In the genomic region with DNA sequence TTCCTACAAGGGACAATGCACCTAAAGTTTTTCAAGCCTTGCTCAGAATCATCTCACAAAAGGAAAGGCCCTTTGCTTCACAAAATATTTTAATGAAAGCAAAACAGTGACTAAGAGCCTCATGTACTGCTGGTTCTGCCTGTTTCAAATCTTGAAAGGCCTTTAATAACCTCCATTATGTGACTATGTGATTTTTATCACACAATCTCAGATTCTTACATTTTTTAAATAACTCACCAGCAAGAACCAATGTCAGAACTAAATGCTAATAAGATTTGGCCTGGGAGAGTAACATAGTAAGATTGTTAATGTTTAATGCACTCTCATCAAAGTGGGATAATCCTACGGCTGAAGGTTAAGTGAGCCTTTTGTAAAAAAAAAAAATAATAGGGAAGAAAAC, we compare ENCODE assay signal across 17 cellular contexts.
"Had no signal": no experiment of that assay in that cellular context is flagged by ENCODE, and none has a peak within 500 bp of the region (broad histone marks: within the 10 kb centered on the region; RNA-seq: fewer than 3 reads in every experiment).

No MANE protein-coding gene starts in this region.

- H3K4me3 ChIP-seq: hepatocyte, lung, psoas muscle, right atrium auricular region, upper lobe of left lung, uterus had no signal

- DNase-seq: effector memory CD8-positive, alpha-beta T cell; erythroblast; foreskin keratinocyte; head of caudate nucleus; left ventricle myocardium superior; mesenchymal stem cell; naive B cell; nephron progenitor cell; psoas muscle; small intestine; stimulated activated CD4-positive, alpha-beta T cell treated with anti-CD3 and anti-CD28 coated beads, Interleukin-2, amount 100 ng/mL, for 48 hours; stimulated activated naive CD4-positive, alpha-beta T cell treated with Interleukin-2 at 50 U/mL for 16 hours; upper lobe of left lung; uterus had no signal

- ATAC-seq: effector memory CD8-positive, alpha-beta T cell; foreskin keratinocyte; left ventricle myocardium superior; psoas muscle had no signal

- H3K4me3 Mint-ChIP-seq: effector memory CD8-positive, alpha-beta T cell; naive B cell; nephron progenitor cell had no signal

- H3K9me3 Mint-ChIP-seq: effector memory CD8-positive, alpha-beta T cell had no signal

- H3K27ac Mint-ChIP-seq: effector memory CD8-positive, alpha-beta T cell; naive B cell had no signal
